Comparison of ENCODE assay signal across 19 cellular contexts in the genomic region with DNA sequence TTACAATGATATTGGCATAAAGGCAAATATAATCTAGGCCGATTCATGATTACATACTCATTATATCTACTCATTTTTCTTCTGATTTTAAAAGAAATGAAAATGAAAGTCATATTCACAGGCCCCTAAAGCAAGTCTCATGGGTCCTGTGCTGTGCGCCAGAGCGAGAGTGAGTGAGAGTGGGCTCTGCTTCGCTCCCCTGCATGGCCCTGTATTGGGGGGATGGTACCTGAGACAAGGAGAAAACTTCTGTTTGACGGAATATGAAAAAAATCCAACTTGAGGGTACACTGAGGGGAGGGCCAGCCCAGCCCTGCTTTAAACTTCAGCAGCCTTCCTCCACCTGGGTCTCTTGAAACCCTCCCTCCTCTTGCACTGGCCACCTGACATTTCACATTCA.
A peak's percentile ranks its signal among the peaks of the same experiment; 100 is the strongest.
DNase-seq lines count a peak whose midpoint lies in the region; ATAC-seq and TF ChIP-seq lines count a peak whose summit lies in the region.
"Had no signal": no experiment of that assay in that cellular context is flagged by ENCODE, and none has a peak within 500 bp of the region (broad histone marks: within the 10 kb centered on the region; RNA-seq: fewer than 3 reads in every experiment).

No MANE protein-coding gene starts in this region.

- H3K9me3 ChIP-seq in right atrium auricular region (no peaks in the 10 kb centered on the region), colonic mucosa (no peaks in the 10 kb centered on the region), upper lobe of right lung (no peaks in the 10 kb centered on the region)
- H3K9me3 ChIP-seq: A549 had no signal

- ATAC-seq in upper lobe of right lung (no peak), GM21390 (IDR thresholded peaks at IDR 0.05; ENCODE audit: unreplicated experiment) (no peak)
- ATAC-seq: A549, GM23338 had no signal

- H3K27me3 ChIP-seq in right atrium auricular region (no peaks in the 10 kb centered on the region), colonic mucosa (no peaks in the 10 kb centered on the region), upper lobe of right lung (no peaks in the 10 kb centered on the region)

- intact Hi-C loops in cardiac septum (cut with DNase I) (loop anchor here (1.0 kb wide), 1 partner anchor 166 kb away; no protein-coding TSS in a partner anchor), colonic mucosa (cut with DNase I) (loop anchor here (10.0 kb wide), 1 partner anchor 168 kb away; no protein-coding TSS in a partner anchor), posterior vena cava (cut with DNase I) (loop anchor here (5.0 to 10.0 kb wide), 2 partner anchors 165 to 168 kb away; no protein-coding TSS in a partner anchor), upper lobe of right lung (cut with DNase I) (no loop called here)

- H3K9ac ChIP-seq in colonic mucosa (ENCODE audit: low read depth in 2 of 2, low read length in 2 of 2): no peak overlapping the region

- DNase-seq in cardiac septum (ENCODE audit: low spot score) (peak; percentile 47), right atrium auricular region (ENCODE audit: low spot score) (no peak), colonic mucosa (peak; percentile 10), posterior vena cava (ENCODE audit: low spot score) (peak; percentile 25), upper lobe of right lung (peak; percentile 40)
- no peak for DNase-seq in effector CD4-positive, alpha-beta T cell
- DNase-seq in activated naive CD4-positive, alpha-beta T cell treated with anti-CD3 and anti-CD28 coated beads, Interleukin-2, amount 50 U/mL, for 16 hours: no peak
- DNase-seq: AML-193; CD4-positive, alpha-beta memory T cell; DMS153; DMS79; GDM1; HCEC 1CT; IMR-90 had no signal

- H3K4me3 ChIP-seq in right atrium auricular region (no peak overlapping the region), colonic mucosa (no peak overlapping the region), upper lobe of right lung (no peak overlapping the region)
- H3K4me3 ChIP-seq: A549, GM23338 had no signal

- H3K27ac ChIP-seq in right atrium auricular region: no peak overlapping the region
- H3K27ac ChIP-seq in colonic mucosa: no peak overlapping the region
- H3K27ac ChIP-seq in upper lobe of right lung: no peak overlapping the region
- H3K27ac ChIP-seq: 22Rv1, A549, HL-60 had no signal

- H3K4me1 ChIP-seq in right atrium auricular region (no peaks in the 10 kb centered on the region), colonic mucosa (no peaks in the 10 kb centered on the region), upper lobe of right lung (no peaks in the 10 kb centered on the region)
- H3K4me1 ChIP-seq: A549 had no signal

- TF ChIP-seq CTCF in right atrium auricular region (IDR thresholded peaks at IDR 0.05) (no peak), colonic mucosa (IDR thresholded peaks at IDR 0.05) (no peak), upper lobe of right lung (IDR thresholded peaks at IDR 0.05) (no peak)

- H3K36me3 ChIP-seq in right atrium auricular region: no peaks in the 10 kb centered on the region
- no peaks in the 10 kb centered on the region for H3K36me3 ChIP-seq in colonic mucosa
- H3K36me3 ChIP-seq in upper lobe of right lung: no peaks in the 10 kb centered on the region

Comparison
In these comparisons a context has a peak if more than half of its experiments do, and no peak if none do; other contexts are left out.
1. DNase-seq: peak in cardiac septum (single experiment), colonic mucosa (single experiment), posterior vena cava (single experiment) and upper lobe of right lung (single experiment); none in right atrium auricular region (single experiment), effector CD4-positive, alpha-beta T cell (single experiment) and activated naive CD4-positive, alpha-beta T cell treated with anti-CD3 and anti-CD28 coated beads, Interleukin-2, amount 50 U/mL, for 16 hours (single experiment).